1 cellular context compared by ENCODE assay signal in genomic region chr1:165073402-165074007, GRCh38.
TF ChIP-seq lines count a peak whose summit lies in the region.

No MANE protein-coding gene starts in this region.

TF ChIP-seq in SK-N-SH treated with all-trans-retinoic acid at 6 μM for 48 hours, 23 proteins besides CTCF, POLR2A, EP300 and RAD21 (continued from another document):
- TF ChIP-seq PATZ1 (CRISPR knock-in tag; IDR thresholded peaks at IDR 0.05; ENCODE audit: borderline replicate concordance) (no peak), ARNTL (CRISPR knock-in tag; IDR thresholded peaks at IDR 0.05; ENCODE audit: borderline replicate concordance, low read depth) (no peak), CREB5 (CRISPR knock-in tag; IDR thresholded peaks at IDR 0.05; ENCODE audit: low read depth) (no peak), TCF4 (CRISPR knock-in tag; IDR thresholded peaks at IDR 0.05; ENCODE audit: borderline replicate concordance) (no peak), SNAI2 (CRISPR knock-in tag; IDR thresholded peaks at IDR 0.05) (no peak)
